Comparison of ENCODE assay signal across 6 cellular contexts in the genomic region with DNA sequence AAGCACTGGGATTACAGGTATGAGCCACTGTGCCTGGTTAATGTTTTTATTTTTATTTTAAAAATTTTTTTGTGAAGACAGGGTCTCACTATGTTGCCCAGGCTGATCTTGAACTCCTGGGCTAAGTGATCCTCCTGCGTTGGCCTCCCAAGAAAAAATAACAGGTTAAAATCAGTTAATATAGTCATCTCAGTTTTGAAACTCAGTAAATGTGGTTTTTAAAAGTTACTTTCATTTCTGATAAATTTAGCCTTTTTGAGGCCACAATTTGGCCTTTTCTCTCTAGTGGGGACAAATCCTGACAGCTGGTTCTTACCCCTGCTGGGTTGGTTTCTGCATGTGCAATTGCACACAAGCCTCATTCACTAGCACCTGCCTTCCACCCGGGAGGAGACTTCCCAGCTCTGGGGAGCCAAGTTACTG. TPM values are rescaled to one million over a fixed set of nuclear protein-coding genes. Genes with fewer than 3 reads are reported as not detected.
DNase-seq lines count a peak whose midpoint lies in the region; ATAC-seq and TF ChIP-seq lines count a peak whose summit lies in the region.

No MANE protein-coding gene starts in this region.

- no peaks in the 10 kb centered on the region for H3K27me3 ChIP-seq in uterus

- H3K27ac ChIP-seq in uterus, result no peak overlapping the region

- no peak for TF ChIP-seq CTCF in uterus (IDR thresholded peaks at IDR 0.05)

- ATAC-seq in GM21367 (IDR thresholded peaks at IDR 0.05; ENCODE audit: unreplicated experiment) (peak; percentile 62), HG03521 (IDR thresholded peaks at IDR 0.05; ENCODE audit: unreplicated experiment) (peak; percentile 57)

- H3K4me1 ChIP-seq in uterus, result no peaks in the 10 kb centered on the region

- TF ChIP-seq POLR2A in uterus (IDR thresholded peaks at IDR 0.05), result no peak

- no peaks in the 10 kb centered on the region for H3K9me3 ChIP-seq in uterus

- H3K36me3 ChIP-seq in uterus, result no peaks in the 10 kb centered on the region

- intact Hi-C loops in uterus (cut with DNase I; ENCODE audit: low total_unique reads), result loop anchor here (5.0 kb wide), 1 partner anchor 79 kb away; no protein-coding TSS in a partner anchor

- DNase-seq in NCI-H1930 (lab: John Stamatoyannopoulos, UW) (no peak), uterus (no peak), foreskin melanocyte (no peak)

- H3K4me3 ChIP-seq in GM08714 (ENCODE audit: low read length), result peak overlapping the region; percentile 32; the same call in 1 of the 2 replicates
- H3K4me3 ChIP-seq in uterus, result no peak overlapping the region

RNA-seq across cellular contexts. Expression of gene PMF1, which starts 13.3 kb away (rescaled TPM):
- total RNA-seq in uterus, result 10 to 100 TPM; 45.2 to 61.3 (median 46.0) TPM

RNA-seq across cellular contexts. Expression of gene BGLAP, which starts 15.9 kb away (rescaled TPM):
- total RNA-seq in uterus, result 1 to 10 TPM in 1 of 4 donors, under 1 TPM in 2, not detected in 1; 0.29 to 4.2 (median 0.90) TPM

RNA-seq across cellular contexts. Expression of gene PAQR6, which starts 21.7 kb away (rescaled TPM):
- total RNA-seq in uterus, result 1 to 10 TPM in 2 of 4 donors, under 1 TPM in 1, not detected in 1; 0.51 to 1.2 (median 1.1) TPM

RNA-seq across cellular contexts. Expression of gene SLC25A44, which starts 32.2 kb away (rescaled TPM):
- total RNA-seq in uterus, result 10 to 100 TPM in 2 of 4 donors, 1 to 10 TPM in 2; 5.9 to 26.9 (median 11.1) TPM

RNA-seq across cellular contexts. Expression of gene SMG5, which starts 56.5 kb away (rescaled TPM):
- 10 to 100 TPM in 3 of 4 donors, 1 to 10 TPM in 1; 8.8 to 68.8 (median 39.0) TPM for total RNA-seq in uterus
